In the genomic region with DNA sequence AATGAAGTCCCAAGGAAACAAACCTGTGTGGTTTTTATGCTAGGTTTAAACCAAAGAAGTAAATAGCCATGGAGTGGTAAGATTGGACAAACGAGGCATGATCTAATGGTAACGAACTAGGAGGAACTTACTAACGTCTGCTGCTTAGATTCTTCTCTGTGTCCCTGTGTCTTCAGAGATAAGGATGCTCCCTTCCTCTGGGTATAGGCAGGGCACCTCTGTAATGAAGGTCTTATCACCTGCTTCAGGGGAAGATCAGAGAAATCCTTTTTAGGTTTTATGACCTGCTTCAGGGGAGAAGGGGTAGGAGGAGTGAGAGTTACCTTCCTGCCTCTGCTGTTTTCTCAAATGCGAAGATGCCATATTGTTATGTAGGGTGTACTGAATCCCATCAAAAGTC, we compare ENCODE assay signal across 18 cellular contexts.
DNase-seq lines count a peak whose midpoint lies in the region; ATAC-seq, FAIRE-seq and TF ChIP-seq lines count a peak whose summit lies in the region.
"Had no signal": no experiment of that assay in that cellular context is flagged by ENCODE, and none has a peak within 500 bp of the region (broad histone marks: within the 10 kb centered on the region; RNA-seq: fewer than 3 reads in every experiment).

No MANE protein-coding gene starts in this region.

- H4K20me1 ChIP-seq in GM12878 (ENCODE audit: control insufficient read depth, insufficient read depth) (no peaks in the 10 kb centered on the region), osteoblast (ENCODE audit: insufficient read depth, low read length) (no peaks in the 10 kb centered on the region)
- H4K20me1 ChIP-seq: BLaER1 treated with 17β-estradiol and CSF1 and Interleukin-3, amounts not matched to agents 10 nM and 100 nM had no signal

- H2AFZ ChIP-seq in GM12878 (ENCODE audit: control insufficient read depth, low read depth, low read length) (no peak overlapping the region), osteoblast (ENCODE audit: low read length) (no peak overlapping the region)

- no TSS peak for BruUV-seq in GM12878 (replicated peaks; lab: Mats Ljungman, UMichigan)

- RAD21 ChIA-PET in GM12878 (lab: Charles Lee; ENCODE audit: unreplicated experiment), result no interaction called here

- DNase-seq in G401 (ENCODE audit: low spot score) (peak; percentile 19), OCI-M1 (lab: John Stamatoyannopoulos, UW) (peak; percentile 15), GM12878 (ENCODE audit: low read depth, low spot score) (no peak), osteoblast (ENCODE audit: insufficient read length, low spot score, missing footprints) (peak; percentile 42), esophagus squamous epithelium (lab: John Stamatoyannopoulos, UW) (no peak), D341Med (ENCODE audit: low spot score) (no peak)
- no peak for DNase-seq in activated CD4-positive, CD25-positive, alpha-beta regulatory T cell (lab: John Stamatoyannopoulos, UW)
- DNase-seq: 8988T; CD4-positive, CD25-positive, alpha-beta regulatory T cell; DMS79; HCEC 1CT; HFFc6 had no signal

- in situ Hi-C loops in G401 (cut with HindIII; ENCODE audit: low sequenced_read_pairs) (no loop called here), GM12878 (cut with MboI) (no loop called here)

- TF ChIP-seq CTCF in GM12878 (IDR thresholded peaks at IDR 0.05 in 2 of 3, conservative IDR thresholded peaks at IDR 0.05 in 1 of 3; ENCODE audit: control insufficient read depth in 2 of 3, extremely low read depth in 1 of 3, insufficient read depth in 1 of 3, low read depth in 3 of 3, low read length in 3 of 3) (no peak), osteoblast (IDR thresholded peaks at IDR 0.05; ENCODE audit: extremely low read depth, low read depth, low read length) (no peak), esophagus squamous epithelium (IDR thresholded peaks at IDR 0.05) (no peak)

- H3K79me2 ChIP-seq in GM12878 (ENCODE audit: control insufficient read depth, insufficient read depth, low read length) (no peaks in the 10 kb centered on the region), osteoblast (ENCODE audit: insufficient read depth, low read length) (no peaks in the 10 kb centered on the region)

- SMC1A ChIA-PET in GM12878 (lab: Charles Lee; ENCODE audit: uncharacterized antibody, unreplicated experiment), result no interaction called here

- H3K36me3 ChIP-seq in GM12878 (ENCODE audit: control insufficient read depth in 2 of 2, insufficient read depth in 2 of 2, low read length in 1 of 2), result no peaks in the 10 kb centered on the region
- no peaks in the 10 kb centered on the region for H3K36me3 ChIP-seq in osteoblast (ENCODE audit: insufficient read depth, low read length)
- H3K36me3 ChIP-seq in esophagus squamous epithelium, result peaks cover 0 to 7% (median 0%) of the 10 kb centered on the region in 3 donors
- H3K36me3 ChIP-seq: BLaER1 treated with 17β-estradiol and CSF1 and Interleukin-3, amounts not matched to agents 10 nM and 100 nM had no signal

- no peak for TF ChIP-seq EP300 in GM12878 (IDR thresholded peaks at IDR 0.05; ENCODE audit: borderline replicate concordance in 1 of 2, control insufficient read depth in 1 of 2, low read depth in 2 of 2, low read length in 2 of 2)

- no peak overlapping the region for H3K27ac ChIP-seq in GM12878 (ENCODE audit: control insufficient read depth, insufficient read depth)
- no peak overlapping the region for H3K27ac ChIP-seq in osteoblast (ENCODE audit: low read depth, low read length)
- no peak overlapping the region for H3K27ac ChIP-seq in esophagus squamous epithelium
- H3K27ac ChIP-seq: BLaER1 treated with 17β-estradiol and CSF1 and Interleukin-3, amounts not matched to agents 10 nM and 100 nM had no signal

- POLR2A ChIA-PET in GM12878 (lab: Charles Lee), result no interaction called here

- H3K4me3 ChIP-seq in GM12878 (no peak overlapping the region), osteoblast (ENCODE audit: insufficient read depth, low read length) (no peak overlapping the region), esophagus squamous epithelium (no peak overlapping the region)
- H3K4me3 ChIP-seq: BLaER1 treated with 17β-estradiol and CSF1 and Interleukin-3, amounts not matched to agents 10 nM and 100 nM had no signal

- TF ChIP-seq POLR2A in GM12878 (IDR thresholded peaks at IDR 0.05; ENCODE audit: low read depth, low read length) (no peak), esophagus squamous epithelium (IDR thresholded peaks at IDR 0.05) (no peak)

- intact Hi-C loops in GM12878 (cut with micrococcal nuclease; ENCODE audit: unreplicated experiment) (no loop called here), esophagus squamous epithelium (cut with DNase I) (no loop called here)

- H3K27me3 ChIP-seq in GM12878 (replicated peaks in 1 of 2; ENCODE audit: control insufficient read depth in 2 of 2, insufficient read depth in 2 of 2, low read length in 1 of 2) (no peaks in the 10 kb centered on the region), osteoblast (ENCODE audit: insufficient read depth, low read length) (no peaks in the 10 kb centered on the region), esophagus squamous epithelium (no peaks in the 10 kb centered on the region)
- H3K27me3 ChIP-seq: BLaER1 treated with 17β-estradiol and CSF1 and Interleukin-3, amounts not matched to agents 10 nM and 100 nM had no signal

- peak; percentile 74 for FAIRE-seq in GM12878 (lab: Jason Lieb, UNC)
- FAIRE-seq: G401.6, GM12892, H1, HepG2, HTR-8/SVneo had no signal

- CTCF ChIA-PET in GM12878 (lab: Yijun Ruan, JAX), result no interaction called here

- peaks cover 4% of the 10 kb centered on the region for H3K4me1 ChIP-seq in GM12878 (ENCODE audit: control insufficient read depth, insufficient read depth, low read length)
- H3K4me1 ChIP-seq in osteoblast (ENCODE audit: insufficient read depth, low read length), result no peaks in the 10 kb centered on the region
- no peaks in the 10 kb centered on the region for H3K4me1 ChIP-seq in esophagus squamous epithelium
- H3K4me1 ChIP-seq: BLaER1 treated with 17β-estradiol and CSF1 and Interleukin-3, amounts not matched to agents 10 nM and 100 nM had no signal

- no peak overlapping the region for H3K9ac ChIP-seq in GM12878 (ENCODE audit: control insufficient read depth, insufficient read depth, low read length)
- H3K9ac ChIP-seq: BLaER1 treated with 17β-estradiol and CSF1 and Interleukin-3, amounts not matched to agents 10 nM and 100 nM had no signal

- H3K4me2 ChIP-seq in GM12878 (ENCODE audit: control insufficient read depth, insufficient read depth) (no peak overlapping the region), osteoblast (ENCODE audit: insufficient read depth, low read length) (no peak overlapping the region)
- H3K4me2 ChIP-seq: BLaER1 treated with 17β-estradiol and CSF1 and Interleukin-3, amounts not matched to agents 10 nM and 100 nM had no signal

- no peak for ATAC-seq in GM12878
- ATAC-seq: HepG2 had no signal

- no peak for TF ChIP-seq RAD21 in GM12878 (IDR thresholded peaks at IDR 0.05; ENCODE audit: insufficient read depth, low read depth, low read length)

- H3K9me3 ChIP-seq in GM12878 (replicated peaks; ENCODE audit: control insufficient read depth, insufficient read depth, low read length) (no peaks in the 10 kb centered on the region), osteoblast (ENCODE audit: low read depth, low read length) (no peaks in the 10 kb centered on the region), esophagus squamous epithelium (no peaks in the 10 kb centered on the region)
- H3K9me3 ChIP-seq: BLaER1 treated with 17β-estradiol and CSF1 and Interleukin-3, amounts not matched to agents 10 nM and 100 nM had no signal

- 71% methylated on average over 4 of the region's 4 CpGs for WGBS in GM12878 (ENCODE audit: insufficient coverage, insufficient replicate concordance, low lambda C conversion rate, missing lambda C conversion rate)
- WGBS in esophagus squamous epithelium, 2 donors, result 87 to 88% methylated on average over 4 of the region's 4 CpGs

TF ChIP-seq in GM12878, 131 proteins besides CTCF, POLR2A, EP300 and RAD21 (continues in another document):
- TF ChIP-seq HSF1 (IDR thresholded peaks at IDR 0.05; ENCODE audit: low read depth, low read length) (no peak), POLR2AphosphoS5 (IDR thresholded peaks at IDR 0.05; ENCODE audit: low read length) (no peak), EZH2 (IDR thresholded peaks at IDR 0.05; ENCODE audit: borderline replicate concordance, control insufficient read depth, low read depth, low read length) (no peak), CHD4 (IDR thresholded peaks at IDR 0.05) (no peak)
- TF ChIP-seq, protein P1, sequence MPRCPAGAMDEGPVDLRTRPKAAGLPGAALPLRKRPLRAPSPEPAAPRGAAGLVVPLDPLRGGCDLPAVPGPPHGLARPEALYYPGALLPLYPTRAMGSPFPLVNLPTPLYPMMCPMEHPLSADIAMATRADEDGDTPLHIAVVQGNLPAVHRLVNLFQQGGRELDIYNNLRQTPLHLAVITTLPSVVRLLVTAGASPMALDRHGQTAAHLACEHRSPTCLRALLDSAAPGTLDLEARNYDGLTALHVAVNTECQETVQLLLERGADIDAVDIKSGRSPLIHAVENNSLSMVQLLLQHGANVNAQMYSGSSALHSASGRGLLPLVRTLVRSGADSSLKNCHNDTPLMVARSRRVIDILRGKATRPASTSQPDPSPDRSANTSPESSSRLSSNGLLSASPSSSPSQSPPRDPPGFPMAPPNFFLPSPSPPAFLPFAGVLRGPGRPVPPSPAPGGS (IDR thresholded peaks at IDR 0.05; ENCODE audit: borderline replicate concordance, insufficient read depth, low read depth, low read length, poor library complexity, severe bottlenecking), result no peak

Comparison
In these comparisons a context has a peak if more than half of its experiments do, and no peak if none do; other contexts are left out.
1. DNase-seq: peak in G401 (single experiment), OCI-M1 (single experiment) and osteoblast (single experiment); none in GM12878 (single experiment), activated CD4-positive, CD25-positive, alpha-beta regulatory T cell (0 of 4), esophagus squamous epithelium (single experiment) and D341Med (single experiment).